ENCODE assay signal across 12 cellular contexts in the genomic region with DNA sequence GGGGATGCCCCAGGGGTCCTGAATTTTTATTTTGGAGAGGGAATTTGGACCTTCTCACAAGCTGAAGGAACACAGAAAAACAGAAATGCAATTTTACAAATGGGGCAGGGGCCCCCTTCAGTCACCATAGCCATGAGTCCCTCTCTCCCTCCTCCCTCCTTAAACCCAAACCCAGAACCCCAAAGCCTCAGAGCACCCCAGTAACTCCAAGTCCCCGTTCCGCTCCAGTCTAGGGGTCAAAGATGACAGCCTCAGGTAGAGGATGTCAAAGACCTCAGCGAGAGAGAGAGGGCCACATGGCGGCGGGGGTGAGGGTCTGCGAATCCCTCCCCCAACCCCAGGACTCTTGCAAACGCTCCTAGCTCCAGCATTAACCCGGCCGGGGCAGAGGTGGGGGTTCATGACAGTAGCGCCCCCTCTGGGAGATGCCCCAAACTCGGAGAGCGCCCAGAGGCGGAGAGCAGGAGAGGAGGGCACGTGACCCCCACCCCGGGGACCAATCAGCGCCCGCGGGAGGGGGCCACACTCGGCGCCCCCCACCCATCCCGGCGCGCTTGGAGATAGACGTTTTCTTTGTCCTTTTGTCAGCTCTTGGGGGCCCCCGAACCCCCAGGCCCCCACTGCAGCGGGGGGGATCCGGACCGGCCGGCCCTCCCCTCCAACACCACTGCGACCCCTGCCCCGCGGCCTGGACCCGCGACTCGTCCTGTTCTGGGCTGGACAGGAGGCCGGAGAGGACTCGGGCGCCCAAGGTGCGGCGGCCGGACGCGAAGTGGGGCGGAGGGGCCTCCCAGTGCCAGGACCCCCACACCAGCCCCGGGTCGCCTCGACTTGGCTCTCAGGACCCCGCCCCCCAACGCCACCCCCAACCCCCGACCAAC. TPM values are rescaled to one million over a fixed set of nuclear protein-coding genes. Genes with fewer than 3 reads are reported as not detected.
DNase-seq lines count a peak whose midpoint lies in the region; ATAC-seq, FAIRE-seq and TF ChIP-seq lines count a peak whose summit lies in the region.
"Had no signal": no experiment of that assay in that cellular context is flagged by ENCODE, and none has a peak within 500 bp of the region (broad histone marks: within the 10 kb centered on the region; RNA-seq: fewer than 3 reads in every experiment).

No MANE protein-coding gene starts in this region.

- no peaks in the 10 kb centered on the region for H3K9me3 Mint-ChIP-seq in neural crest cell
- H3K9me3 Mint-ChIP-seq in activated CD8-positive, alpha-beta memory T cell treated with anti-CD3 and anti-CD28 coated beads, Interleukin-2, amount 10 ng/mL, durations not matched to agents 7 days and 5 days (ENCODE audit: low read depth) = no peaks in the 10 kb centered on the region
- H3K9me3 Mint-ChIP-seq: CD8-positive, alpha-beta memory T cell had no signal

- no peaks in the 10 kb centered on the region for H3K36me3 Mint-ChIP-seq in neural crest cell (ENCODE audit: low read depth)
- H3K36me3 Mint-ChIP-seq in activated CD8-positive, alpha-beta memory T cell treated with anti-CD3 and anti-CD28 coated beads, Interleukin-2, amount 10 ng/mL, durations not matched to agents 7 days and 5 days = no peaks in the 10 kb centered on the region
- H3K36me3 Mint-ChIP-seq: CD8-positive, alpha-beta memory T cell had no signal

- peaks cover 24% of the 10 kb centered on the region for H3K27me3 ChIP-seq in ectodermal cell (ENCODE audit: control insufficient read depth, insufficient read depth, low read length, poor library complexity, severe bottlenecking)

- 4 to 5% methylated on average over 47 to 50 of the region's 50 CpGs for WGBS in ectodermal cell, 2 experiments

- DNase-seq in AG09319 (ENCODE audit: extremely low read depth, low read depth) (no peak), neural crest cell (ENCODE audit: low read depth, low spot score) (no peak), T-helper 1 cell (no peak), islet precursor cell (no peak), HTR-8/SVneo (ENCODE audit: insufficient read length, low spot score) (no peak)
- DNase-seq in activated CD8-positive, alpha-beta memory T cell treated with anti-CD3 and anti-CD28 coated beads, Interleukin-2, amount 10 ng/mL, durations not matched to agents 7 days and 5 days = no peak
- DNase-seq: CD8-positive, alpha-beta memory T cell; HCEC 1CT; T-helper 2 cell had no signal

- ATAC-seq in activated CD8-positive, alpha-beta memory T cell treated with anti-CD3 and anti-CD28 coated beads, Interleukin-2, amount 10 ng/mL, durations not matched to agents 7 days and 5 days = no peak

- H3K9me3 ChIP-seq in ectodermal cell (ENCODE audit: control insufficient read depth, low read length) = no peaks in the 10 kb centered on the region

- no peaks in the 10 kb centered on the region for H3K36me3 ChIP-seq in ectodermal cell (ENCODE audit: control insufficient read depth, insufficient read depth, low read length)

- CTCF ChIA-PET in activated CD8-positive, alpha-beta memory T cell treated with anti-CD3 and anti-CD28 coated beads, Interleukin-2, amount 10 ng/mL, durations not matched to agents 7 days and 5 days (lab: Charles Lee) = interaction anchor here (1.4 to 1.5 kb wide), 2 partner anchors 12 to 57 kb away, joined by 5 to 6 read pairs; no protein-coding TSS in a partner anchor

- H3K27ac ChIP-seq in ectodermal cell (ENCODE audit: insufficient read depth, low read depth, low read length, poor library complexity, severe bottlenecking) = no peak overlapping the region

- peak overlapping the region; percentile 55 for H3K4me3 ChIP-seq in ectodermal cell (ENCODE audit: insufficient read depth, low read depth, low read length)

- peaks cover 41% of the 10 kb centered on the region for H3K27me3 Mint-ChIP-seq in neural crest cell (ENCODE audit: low read depth)
- H3K27me3 Mint-ChIP-seq in activated CD8-positive, alpha-beta memory T cell treated with anti-CD3 and anti-CD28 coated beads, Interleukin-2, amount 10 ng/mL, durations not matched to agents 7 days and 5 days = peaks cover 53% of the 10 kb centered on the region

- H3K4me3 Mint-ChIP-seq in neural crest cell = peak overlapping the region; percentile 75
- no peak overlapping the region for H3K4me3 Mint-ChIP-seq in activated CD8-positive, alpha-beta memory T cell treated with anti-CD3 and anti-CD28 coated beads, Interleukin-2, amount 10 ng/mL, durations not matched to agents 7 days and 5 days

- no peak for TF ChIP-seq EP300 in Ishikawa (IDR thresholded peaks at IDR 0.05; ENCODE audit: borderline replicate concordance)

- no peak for FAIRE-seq in HTR-8/SVneo (lab: Jason Lieb, UNC)
- FAIRE-seq: GM18507 had no signal

- peaks cover 29% of the 10 kb centered on the region for H3K4me1 Mint-ChIP-seq in neural crest cell
- H3K4me1 Mint-ChIP-seq in activated CD8-positive, alpha-beta memory T cell treated with anti-CD3 and anti-CD28 coated beads, Interleukin-2, amount 10 ng/mL, durations not matched to agents 7 days and 5 days = peaks cover 5% of the 10 kb centered on the region

- no peak for TF ChIP-seq RAD21 in Ishikawa (IDR thresholded peaks at IDR 0.05; ENCODE audit: low read depth)

- H3K27ac Mint-ChIP-seq in neural crest cell (ENCODE audit: unreplicated experiment) = no peak overlapping the region
- no peak overlapping the region for H3K27ac Mint-ChIP-seq in activated CD8-positive, alpha-beta memory T cell treated with anti-CD3 and anti-CD28 coated beads, Interleukin-2, amount 10 ng/mL, durations not matched to agents 7 days and 5 days
- H3K27ac Mint-ChIP-seq: CD8-positive, alpha-beta memory T cell had no signal

- TF ChIP-seq CTCF in AG09319 (IDR thresholded peaks at IDR 0.05; ENCODE audit: low read depth, low read length) = peak; percentile 3
- no peak for TF ChIP-seq CTCF in neural crest cell (conservative IDR thresholded peaks at IDR 0.05)

- peaks cover 13% of the 10 kb centered on the region for H3K4me1 ChIP-seq in ectodermal cell (ENCODE audit: control insufficient read depth, insufficient read depth, low read length)

TF ChIP-seq in Ishikawa, 13 proteins besides CTCF, POLR2A, EP300 and RAD21 (continues in another document):
- TF ChIP-seq, protein P1, sequence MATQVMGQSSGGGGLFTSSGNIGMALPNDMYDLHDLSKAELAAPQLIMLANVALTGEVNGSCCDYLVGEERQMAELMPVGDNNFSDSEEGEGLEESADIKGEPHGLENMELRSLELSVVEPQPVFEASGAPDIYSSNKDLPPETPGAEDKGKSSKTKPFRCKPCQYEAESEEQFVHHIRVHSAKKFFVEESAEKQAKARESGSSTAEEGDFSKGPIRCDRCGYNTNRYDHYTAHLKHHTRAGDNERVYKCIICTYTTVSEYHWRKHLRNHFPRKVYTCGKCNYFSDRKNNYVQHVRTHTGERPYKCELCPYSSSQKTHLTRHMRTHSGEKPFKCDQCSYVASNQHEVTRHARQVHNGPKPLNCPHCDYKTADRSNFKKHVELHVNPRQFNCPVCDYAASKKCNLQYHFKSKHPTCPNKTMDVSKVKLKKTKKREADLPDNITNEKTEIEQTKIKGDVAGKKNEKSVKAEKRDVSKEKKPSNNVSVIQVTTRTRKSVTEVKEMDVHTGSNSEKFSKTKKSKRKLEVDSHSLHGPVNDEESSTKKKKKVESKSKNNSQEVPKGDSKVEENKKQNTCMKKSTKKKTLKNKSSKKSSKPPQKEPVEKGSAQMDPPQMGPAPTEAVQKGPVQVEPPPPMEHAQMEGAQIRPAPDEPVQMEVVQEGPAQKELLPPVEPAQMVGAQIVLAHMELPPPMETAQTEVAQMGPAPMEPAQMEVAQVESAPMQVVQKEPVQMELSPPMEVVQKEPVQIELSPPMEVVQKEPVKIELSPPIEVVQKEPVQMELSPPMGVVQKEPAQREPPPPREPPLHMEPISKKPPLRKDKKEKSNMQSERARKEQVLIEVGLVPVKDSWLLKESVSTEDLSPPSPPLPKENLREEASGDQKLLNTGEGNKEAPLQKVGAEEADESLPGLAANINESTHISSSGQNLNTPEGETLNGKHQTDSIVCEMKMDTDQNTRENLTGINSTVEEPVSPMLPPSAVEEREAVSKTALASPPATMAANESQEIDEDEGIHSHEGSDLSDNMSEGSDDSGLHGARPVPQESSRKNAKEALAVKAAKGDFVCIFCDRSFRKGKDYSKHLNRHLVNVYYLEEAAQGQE (IDR thresholded peaks at IDR 0.05; ENCODE audit: low read depth) = no peak
- TF ChIP-seq CREB1 (IDR thresholded peaks at IDR 0.05; ENCODE audit: low read depth) (no peak), ZBTB7A (IDR thresholded peaks at IDR 0.05; ENCODE audit: low read depth) (peak; percentile 70), CEBPB (IDR thresholded peaks at IDR 0.05) (no peak)
- TF ChIP-seq, protein P2, sequence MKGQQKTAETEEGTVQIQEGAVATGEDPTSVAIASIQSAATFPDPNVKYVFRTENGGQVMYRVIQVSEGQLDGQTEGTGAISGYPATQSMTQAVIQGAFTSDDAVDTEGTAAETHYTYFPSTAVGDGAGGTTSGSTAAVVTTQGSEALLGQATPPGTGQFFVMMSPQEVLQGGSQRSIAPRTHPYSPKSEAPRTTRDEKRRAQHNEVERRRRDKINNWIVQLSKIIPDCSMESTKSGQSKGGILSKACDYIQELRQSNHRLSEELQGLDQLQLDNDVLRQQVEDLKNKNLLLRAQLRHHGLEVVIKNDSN (IDR thresholded peaks at IDR 0.05) = peak; percentile 79

RNA-seq across cellular contexts. Expression of a gene that starts 20.8 kb away (rescaled TPM):
- polyA plus RNA-seq in ectodermal cell (2013, experiment 1 of 4) = 47.5 TPM
- polyA plus RNA-seq in ectodermal cell (2013, experiment 2 of 4) = 63.6 TPM
- polyA plus RNA-seq in ectodermal cell (2013, experiment 3 of 4) = 46.6 TPM
- 49.2 TPM for polyA plus RNA-seq in ectodermal cell (2013, experiment 4 of 4)
- total RNA-seq in neural crest cell = 21.7 and 25.3 TPM in 2 replicates
- not detected for total RNA-seq in activated CD8-positive, alpha-beta memory T cell treated with anti-CD3 and anti-CD28 coated beads, Interleukin-2, amount 10 ng/mL, durations not matched to agents 7 days and 5 days
- polyA plus RNA-seq: CD8-positive, alpha-beta memory T cell had no signal

RNA-seq across cellular contexts. Expression of a gene that starts 40.4 kb away (rescaled TPM):
- 0.13 TPM for polyA plus RNA-seq in ectodermal cell (2013, experiment 1 of 4)
- polyA plus RNA-seq in ectodermal cell (2013, experiment 2 of 4) = 0.05 TPM
- 0.16 TPM for polyA plus RNA-seq in ectodermal cell (2013, experiment 3 of 4)
- not detected for polyA plus RNA-seq in ectodermal cell (2013, experiment 4 of 4)
- 0.09 TPM in 2 replicates for total RNA-seq in neural crest cell
- under 1 TPM; 0.32 to 0.35 TPM for total RNA-seq in activated CD8-positive, alpha-beta memory T cell treated with anti-CD3 and anti-CD28 coated beads, Interleukin-2, amount 10 ng/mL, durations not matched to agents 7 days and 5 days
- total RNA-seq: CD8-positive, alpha-beta memory T cell had no signal

RNA-seq across cellular contexts. Expression of a gene that starts 45.2 kb away (rescaled TPM):
- polyA plus RNA-seq in ectodermal cell (2013, experiment 1 of 4) = 0.93 TPM
- polyA plus RNA-seq in ectodermal cell (2013, experiment 2 of 4) = 1.2 TPM
- polyA plus RNA-seq in ectodermal cell (2013, experiment 3 of 4) = 1.3 TPM
- polyA plus RNA-seq in ectodermal cell (2013, experiment 4 of 4) = 1.4 TPM
- total RNA-seq in neural crest cell = 4.8 TPM in 2 replicates
- total RNA-seq in activated CD8-positive, alpha-beta memory T cell treated with anti-CD3 and anti-CD28 coated beads, Interleukin-2, amount 10 ng/mL, durations not matched to agents 7 days and 5 days = not detected
- total RNA-seq: CD8-positive, alpha-beta memory T cell had no signal

RNA-seq across cellular contexts. Expression of a gene that starts 59.1 kb away (rescaled TPM):
- polyA plus RNA-seq in ectodermal cell (2013, experiment 1 of 4) = 10.1 TPM
- 8.7 TPM for polyA plus RNA-seq in ectodermal cell (2013, experiment 2 of 4)
- polyA plus RNA-seq in ectodermal cell (2013, experiment 3 of 4) = 9.0 TPM
- 10.5 TPM for polyA plus RNA-seq in ectodermal cell (2013, experiment 4 of 4)
- 7.0 and 8.0 TPM in 2 replicates for total RNA-seq in neural crest cell
- total RNA-seq in activated CD8-positive, alpha-beta memory T cell treated with anti-CD3 and anti-CD28 coated beads, Interleukin-2, amount 10 ng/mL, durations not matched to agents 7 days and 5 days = 10 to 100 TPM; 15.7 to 20.1 TPM

Comparison
In these comparisons a context has a peak if more than half of its experiments do, and no peak if none do; other contexts are left out.
1. RNA of a gene that starts 20.8 kb away (total RNA-seq): 21.7 to 25.3 TPM in neural crest cell; not detected in activated CD8-positive, alpha-beta memory T cell treated with anti-CD3 and anti-CD28 coated beads, Interleukin-2, amount 10 ng/mL, durations not matched to agents 7 days and 5 days; every median in the first group is over 10 times any median in the second.